ENCODE assay signal across 9 cellular contexts in the genomic region with DNA sequence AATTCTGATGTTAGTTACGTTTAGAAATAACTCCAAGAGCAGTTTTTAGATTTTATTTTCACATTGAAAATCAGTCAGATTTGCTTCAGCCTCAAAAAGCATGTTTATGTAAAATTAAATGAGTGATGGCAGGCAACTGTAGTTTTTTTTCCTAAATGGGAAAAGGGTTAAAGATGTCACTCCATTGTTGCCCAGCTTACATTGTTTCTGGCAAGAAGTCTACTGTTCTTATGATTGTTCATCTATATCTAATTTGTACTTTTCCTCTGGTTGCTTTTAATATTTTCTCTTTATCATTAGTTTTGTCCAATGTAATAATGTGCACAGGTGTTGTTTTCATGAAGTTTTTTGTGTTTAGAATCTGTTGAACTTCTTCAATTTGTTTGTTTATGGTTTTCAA. TPM values are rescaled to one million over a fixed set of nuclear protein-coding genes. Genes with fewer than 3 reads are reported as not detected.
"Had no signal": no experiment of that assay in that cellular context is flagged by ENCODE, and none has a peak within 500 bp of the region (broad histone marks: within the 10 kb centered on the region; RNA-seq: fewer than 3 reads in every experiment).

No MANE protein-coding gene starts in this region.

- H3K36me3 Mint-ChIP-seq: IgD-negative memory B cell had no signal

- ATAC-seq: K562 had no signal

- H3K9ac ChIP-seq: KMS-11 had no signal

- H3K4me2 ChIP-seq: KMS-11 had no signal

- H3K9me3 Mint-ChIP-seq: IgD-negative memory B cell had no signal

- FAIRE-seq: HTR-8/SVneo, K562 had no signal

- H3K4me3 Mint-ChIP-seq: IgD-negative memory B cell had no signal

- H3K27ac ChIP-seq: HL-60, KMS-11 had no signal

- H3K27me3 Mint-ChIP-seq: IgD-negative memory B cell had no signal

- H3K4me3 ChIP-seq: K562 had no signal

- H3K27ac Mint-ChIP-seq: IgD-negative memory B cell had no signal

- DNase-seq: IMR-90, KBM-7, KG1 had no signal

RNA-seq across cellular contexts. Expression of a gene that starts 50.4 kb away (rescaled TPM):
- total RNA-seq: HT-29, K562 had no signal
- polyA plus RNA-seq: IgD-negative memory B cell, K562 had no signal
